In the genomic region with DNA sequence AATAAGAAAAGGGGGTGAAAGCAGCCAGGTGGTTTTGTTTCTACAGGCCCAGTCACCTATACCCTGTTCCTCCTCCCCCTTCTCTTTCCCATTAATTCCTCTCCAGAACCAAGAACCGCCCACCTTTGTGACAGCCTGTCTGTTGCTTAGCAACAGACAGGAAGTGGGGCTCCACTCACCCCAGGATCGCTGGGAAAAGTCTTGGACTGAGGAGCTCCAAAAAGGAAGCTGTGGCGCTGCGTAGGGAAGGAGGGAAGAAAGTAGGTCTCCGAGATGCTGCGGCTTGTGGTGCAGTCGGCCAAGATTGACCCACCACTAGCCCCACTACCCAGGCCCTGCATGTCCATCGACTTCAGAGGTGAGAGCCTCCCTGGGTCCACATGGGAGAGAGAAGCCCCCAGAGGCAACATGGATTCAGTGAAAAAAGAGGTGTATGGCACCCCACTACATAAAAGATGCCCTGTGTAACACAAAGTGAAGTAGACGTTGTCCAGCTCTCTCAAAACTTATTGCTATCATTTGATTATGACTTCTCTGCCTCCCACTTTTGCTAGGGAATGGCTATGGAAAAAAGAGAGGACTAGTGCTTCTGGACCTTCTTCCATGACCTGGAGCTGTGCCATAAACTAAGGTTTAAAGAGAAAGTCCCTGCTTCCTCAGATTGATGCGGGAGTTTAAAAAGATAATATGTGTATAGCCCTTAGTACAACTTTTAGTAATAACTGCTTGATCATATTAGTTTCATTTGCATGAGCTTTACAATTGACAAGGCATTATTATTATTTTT, we compare ENCODE assay signal across 10 cellular contexts. TPM values are rescaled to one million over a fixed set of nuclear protein-coding genes. Genes with fewer than 3 reads are reported as not detected.
DNase-seq lines count a peak whose midpoint lies in the region; ATAC-seq and TF ChIP-seq lines count a peak whose summit lies in the region.
"Had no signal": no experiment of that assay in that cellular context is flagged by ENCODE, and none has a peak within 500 bp of the region (broad histone marks: within the 10 kb centered on the region; RNA-seq: fewer than 3 reads in every experiment).

A gene (plus strand): TSS at position 201 of the 787 bp plus-strand sequence. CDS start 73 bp downstream, at position 274.

- H3K79me1 ChIP-seq in H9 (ENCODE audit: insufficient read depth, low read depth, low read length, poor library complexity, severe bottlenecking), result no peaks in the 10 kb centered on the region

- H2BK15ac ChIP-seq in H9 (ENCODE audit: low read depth, low read length), result no peak within 1 kb of the TSS

- no peak within 1 kb of the TSS for H2BK20ac ChIP-seq in H9 (ENCODE audit: low read depth, low read length, poor library complexity, severe bottlenecking)

- H3K79me2 ChIP-seq in H9 (ENCODE audit: insufficient read depth, low read length), result no peaks in the 10 kb centered on the region

- H3K18ac ChIP-seq in H9 (ENCODE audit: insufficient read length, low read depth, low read length), result peak within 1 kb of the TSS; percentile 93

- H3K9ac ChIP-seq in H9 (ENCODE audit: extremely low read depth, insufficient read length, low read length), result peak within 1 kb of the TSS; percentile 81

- no peak within 1 kb of the TSS for H4K8ac ChIP-seq in H9 (replicated peaks; ENCODE audit: insufficient read length, low read depth, low read length)

- H4K20me1 ChIP-seq in H9 (ENCODE audit: control insufficient read depth, insufficient read depth, insufficient read length), result no peaks in the 10 kb centered on the region

- no CpG with 5 or more reads among the region's 10 CpGs for WGBS in H9 (ENCODE audit: extremely low coverage, insufficient read length, low lambda C conversion rate)

- peaks cover 5% of the 10 kb centered on the region for H3K23me2 ChIP-seq in H9 (ENCODE audit: insufficient read length, low read depth, low read length, poor library complexity, severe bottlenecking)

- peaks cover 5 to 6% of the 10 kb centered on the region in 2 experiments; a peak in 3 of 4 replicates for H3K4me1 Mint-ChIP-seq in H9

- no peak within 1 kb of the TSS for H2BK5ac ChIP-seq in H9 (ENCODE audit: insufficient read length, low read length)

- no peak within 1 kb of the TSS for H3K56ac ChIP-seq in H9 (ENCODE audit: insufficient read length, low read depth, low read length)

- no peaks in the 10 kb centered on the region for H3K9me3 ChIP-seq in H9 (ENCODE audit: control insufficient read depth, low read depth, low read length)

- no peak within 1 kb of the TSS for H3K23ac ChIP-seq in H9 (ENCODE audit: insufficient read length, low read depth, low read length)

- no peak within 1 kb of the TSS for H3K14ac ChIP-seq in H9 (ENCODE audit: insufficient read depth, low read length)

- no peaks in the 10 kb centered on the region for H3K27me3 ChIP-seq in H9 (ENCODE audit: insufficient read depth, low read length)

- H4K91ac ChIP-seq in H9 (ENCODE audit: insufficient read length, low read depth, low read length), result no peak within 1 kb of the TSS

- DNase-seq in H9 (peak; percentile 82), SW480 (ENCODE audit: low spot score) (peak; percentile 70), hepatic stellate cell (ENCODE audit: low spot score) (peak; percentile 86), retina (peak; percentile 67), epidermal melanocyte (ENCODE audit: insufficient read length, low spot score) (no peak), GM13976 (ENCODE audit: low spot score) (no peak)
- DNase-seq in activated CD4-positive, alpha-beta T cell treated with anti-CD3 and anti-CD28 coated beads, Interleukin-2, amount 50 U/mL, for 1 hour, result no peak
- DNase-seq: activated CD8-positive, alpha-beta memory T cell treated with anti-CD3 and anti-CD28 coated beads for 24 hours; Kasumi-1 had no signal

- H4K5ac ChIP-seq in H9 (ENCODE audit: insufficient read length, low read depth, low read length), result no peak within 1 kb of the TSS

- peaks cover 5% of the 10 kb centered on the region for H3K27me3 Mint-ChIP-seq in H9 (ENCODE audit: low read depth)

- in situ Hi-C loops in GM13976 (cut with MboI; ENCODE audit: low sequenced_read_pairs, unreplicated experiment), result no loop called here

- H3K4me1 ChIP-seq in H9 (ENCODE audit: insufficient read depth, low read length), result no peaks in the 10 kb centered on the region

- TF ChIP-seq CTCF in H9 (conservative IDR thresholded peaks at IDR 0.05) (no peak), GM13976 (IDR thresholded peaks at IDR 0.05; ENCODE audit: borderline replicate concordance, control extremely low read depth, extremely low read depth, insufficient read depth, missing control alignments) (no peak)

- H3K4me2 ChIP-seq in H9 (ENCODE audit: insufficient read depth, insufficient read length, low read length), result peak within 1 kb of the TSS; percentile 80

- no peak within 1 kb of the TSS for H2BK120ac ChIP-seq in H9 (ENCODE audit: low read depth, low read length, poor library complexity, severe bottlenecking)

- H3K9me3 Mint-ChIP-seq in H9, result no peaks in the 10 kb centered on the region

- ATAC-seq in GM18498 (IDR thresholded peaks at IDR 0.05; ENCODE audit: unreplicated experiment), result no peak

- peak within 1 kb of the TSS; percentile 33 for H2BK12ac ChIP-seq in H9 (ENCODE audit: insufficient read length, low read depth, low read length)

- H3T11ph ChIP-seq in H9 (ENCODE audit: low read length), result no peak within 1 kb of the TSS

- H2AFZ ChIP-seq in H9 (ENCODE audit: low read length), result peak within 1 kb of the TSS; percentile 40

- H3K4ac ChIP-seq in H9 (ENCODE audit: low read depth, low read length), result no peak within 1 kb of the TSS

- peak within 1 kb of the TSS; percentile 83 to 94 (median 86); a peak in 5 of 7 replicates for H3K27ac Mint-ChIP-seq in H9

- H2AK5ac ChIP-seq in H9 (ENCODE audit: insufficient read length, low read length), result no peak within 1 kb of the TSS

- no peaks in the 10 kb centered on the region for H3K36me3 Mint-ChIP-seq in H9 (ENCODE audit: insufficient read depth in 1 of 3, low read depth in 3 of 3)

- no peak within 1 kb of the TSS for H3K27ac ChIP-seq in H9 (ENCODE audit: insufficient read length, low read depth, low read length)

- H3K4me3 Mint-ChIP-seq in H9, result peak within 1 kb of the TSS; percentile 83 to 84

RNA-seq across cellular contexts. Expression of the gene that starts here (rescaled TPM):
- 0.83 and 1.2 TPM in 2 replicates for total RNA-seq in H9 (2021)

Comparison
In these comparisons a context has a peak if more than half of its experiments do, and no peak if none do; other contexts are left out.
1. DNase-seq: peak in H9 (single experiment), SW480 (single experiment), hepatic stellate cell (single experiment) and retina (single experiment); none in epidermal melanocyte (single experiment), activated CD4-positive, alpha-beta T cell treated with anti-CD3 and anti-CD28 coated beads, Interleukin-2, amount 50 U/mL, for 1 hour (single experiment) and GM13976 (single experiment).